ENCODE assay signal across 1 cellular context in the genomic region with DNA sequence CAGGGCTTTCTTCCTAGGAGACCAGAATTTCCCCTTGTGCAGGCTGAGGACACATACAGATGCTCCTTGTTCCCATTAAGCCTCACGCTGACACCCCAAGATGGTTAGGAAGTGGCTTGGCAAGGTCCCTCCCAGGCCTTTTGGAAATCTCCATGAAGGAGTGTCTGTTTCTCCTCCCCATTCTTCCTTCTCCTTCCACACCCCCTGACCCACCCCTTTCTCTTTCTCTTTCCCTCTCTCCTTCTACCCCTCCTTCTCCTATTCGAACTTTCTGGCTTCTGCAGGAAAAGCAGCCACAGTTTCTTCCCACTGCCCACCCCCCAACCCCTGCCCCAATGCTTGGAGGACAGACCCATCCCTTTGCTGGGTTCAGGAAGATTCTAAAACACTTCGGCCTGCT.
TF ChIP-seq lines count a peak whose summit lies in the region.

No MANE protein-coding gene starts in this region.

TF ChIP-seq in GM23338, 12 proteins besides CTCF, POLR2A, EP300 and RAD21 (continued from another document):
- TF ChIP-seq EZH2phosphoT487 (IDR thresholded peaks at IDR 0.05; ENCODE audit: unreplicated experiment) (no peak), STAT1 (IDR thresholded peaks at IDR 0.05; ENCODE audit: unreplicated experiment) (no peak)
TF ChIP-seq in GM23338: peak in this region for 0.
